In the genomic region with DNA sequence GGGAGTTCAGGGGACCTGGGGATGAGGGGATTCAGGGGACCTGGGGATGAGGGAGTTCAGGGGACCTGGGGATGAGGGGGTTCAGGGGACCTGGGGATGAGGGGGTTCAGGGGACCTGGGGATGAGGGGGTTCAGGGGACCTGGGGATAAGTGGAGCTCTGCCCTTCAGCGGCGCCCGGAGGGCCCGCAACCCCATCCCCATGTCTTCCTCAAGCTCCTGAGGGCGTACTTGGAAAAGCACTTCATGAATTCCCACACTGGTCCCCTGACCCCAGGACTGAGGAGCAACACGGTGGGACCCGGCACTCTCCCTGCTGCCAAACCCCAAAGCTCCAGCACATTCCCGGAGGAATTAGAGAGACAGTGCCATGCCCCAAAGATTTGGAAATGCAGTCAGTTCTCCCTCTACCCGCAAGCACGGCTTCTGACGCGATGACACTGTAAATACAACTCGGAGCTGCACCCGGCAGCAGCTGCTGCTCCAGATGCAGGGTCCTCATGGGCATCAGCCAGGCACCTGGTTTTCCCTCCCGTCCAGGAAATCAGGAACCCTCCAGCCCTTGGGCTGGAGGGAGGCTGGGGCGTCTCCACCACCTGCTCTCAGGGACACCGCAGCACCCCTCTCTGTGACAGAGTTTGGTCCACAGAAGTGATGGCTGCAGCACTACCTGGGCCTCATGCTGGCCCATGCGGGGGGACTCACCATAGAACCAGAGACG, we compare ENCODE assay signal across 14 cellular contexts. TPM values are rescaled to one million over a fixed set of nuclear protein-coding genes. Genes with fewer than 3 reads are reported as not detected.
"Had no signal": no experiment of that assay in that cellular context is flagged by ENCODE, and none has a peak within 500 bp of the region (broad histone marks: within the 10 kb centered on the region; RNA-seq: fewer than 3 reads in every experiment).

No MANE protein-coding gene starts in this region.

- H3K4me3 ChIP-seq: body of pancreas, mucosa of descending colon, psoas muscle had no signal

- H3K27me3 ChIP-seq: body of pancreas had no signal

- ATAC-seq: activated CD4-positive, alpha-beta T cell treated with anti-CD3 and anti-CD28 coated beads for 36 hours; body of pancreas; esophagus mucosa; mucosa of descending colon; naive thymus-derived CD8-positive, alpha-beta T cell; psoas muscle had no signal

- H3K27ac ChIP-seq: body of pancreas, psoas muscle had no signal

- DNase-seq: activated CD4-positive, alpha-beta memory T cell treated with anti-CD3 and anti-CD28 coated beads, Interleukin-2, amount 10 ng/mL, durations not matched to agents 7 days and 5 days; activated naive CD4-positive, alpha-beta T cell treated with anti-CD3 and anti-CD28 coated beads, Interleukin-2, amount 50 U/mL, for 16 hours; body of pancreas; immature natural killer cell; mammary epithelial cell; stimulated activated CD4-positive, alpha-beta T cell treated with anti-CD3 and anti-CD28 coated beads, Interleukin-15, amount 100 ng/mL, for 24 hours; stimulated activated CD4-positive, alpha-beta T cell treated with anti-CD3 and anti-CD28 coated beads, Interleukin-4, amount 100 ng/mL, for 24 hours; T-helper 9 cell had no signal

- H3K4me1 ChIP-seq: body of pancreas, psoas muscle had no signal

- H3K9me3 ChIP-seq: body of pancreas, mucosa of descending colon, psoas muscle had no signal

RNA-seq across cellular contexts. Expression of a gene that starts 32.8 kb away (rescaled TPM):
- total RNA-seq: activated CD4-positive, alpha-beta memory T cell treated with anti-CD3 and anti-CD28 coated beads, Interleukin-2, amount 10 ng/mL, durations not matched to agents 7 days and 5 days; activated CD4-positive, alpha-beta T cell treated with anti-CD3 and anti-CD28 coated beads for 36 hours; esophagus mucosa; glomerular endothelial cell; mammary epithelial cell; naive thymus-derived CD8-positive, alpha-beta T cell had no signal
- polyA plus RNA-seq: immature natural killer cell; mammary epithelial cell; naive thymus-derived CD8-positive, alpha-beta T cell had no signal

RNA-seq across cellular contexts. Expression of a gene that starts 57.8 kb away (rescaled TPM):
- total RNA-seq: activated CD4-positive, alpha-beta memory T cell treated with anti-CD3 and anti-CD28 coated beads, Interleukin-2, amount 10 ng/mL, durations not matched to agents 7 days and 5 days; esophagus mucosa; naive thymus-derived CD8-positive, alpha-beta T cell; psoas muscle had no signal
- polyA plus RNA-seq: immature natural killer cell; mammary epithelial cell; naive thymus-derived CD8-positive, alpha-beta T cell had no signal
